1 cellular context compared by ENCODE assay signal in genomic region chr18:65906621-65907034, GRCh38.
TF ChIP-seq lines count a peak whose summit lies in the region.

No MANE protein-coding gene starts in this region.

TF ChIP-seq in HEK293, 187 proteins besides CTCF, POLR2A, EP300 and RAD21 (continued from another document):
- TF ChIP-seq ZBTB6 (tag by site-specific recombination; IDR thresholded peaks at IDR 0.05) (0 out of 2 replicates have a peak, but pooled peaks have one; percentile 7), ZFP37 (tag by site-specific recombination; IDR thresholded peaks at IDR 0.05) (0 out of 2 replicates have a peak, but pooled peaks have one; percentile 51), PRDM4 (tag by site-specific recombination; IDR thresholded peaks at IDR 0.05) (peak; percentile 92), IKZF3 (tag by site-specific recombination; IDR thresholded peaks at IDR 0.05) (peak; percentile 85), BCL6B (tag by site-specific recombination; IDR thresholded peaks at IDR 0.05) (peak; percentile 83), ZBTB44 (tag by site-specific recombination; IDR thresholded peaks at IDR 0.05) (peak; percentile 67)
